ENCODE assay signal across 8 cellular contexts in genomic region chr15:70096975-70097336, GRCh38. TPM values are rescaled to one million over a fixed set of nuclear protein-coding genes. Genes with fewer than 3 reads are reported as not detected.
DNase-seq lines count a peak whose midpoint lies in the region; ATAC-seq and TF ChIP-seq lines count a peak whose summit lies in the region.

No MANE protein-coding gene starts in this region.

- H3K4me3 ChIP-seq in astrocyte of the cerebellum (ENCODE audit: low read depth, low read length) (peak overlapping the region; percentile 83), aorta (ENCODE audit: low read length in 2 of 2) (peak overlapping the region; percentile 51 to 75)

- no peaks in the 10 kb centered on the region for H3K9me3 ChIP-seq in aorta (ENCODE audit: control insufficient read depth, low read length)

- H3K36me3 Mint-ChIP-seq in memory B cell: peaks cover 21% of the 10 kb centered on the region

- 0 to 1% methylated on average over 34 to 52 of the region's 52 CpGs for WGBS in aorta, 2 donors

- no peaks in the 10 kb centered on the region for H3K9me3 Mint-ChIP-seq in memory B cell

- H3K27me3 ChIP-seq in aorta (ENCODE audit: control insufficient read depth in 1 of 2, insufficient read depth in 2 of 2, low read length in 1 of 2): no peaks in the 10 kb centered on the region

- in situ Hi-C loops in astrocyte of the cerebellum (cut with HindIII; ENCODE audit: low sequenced_read_pairs): no loop called here

- peaks cover 30% of the 10 kb centered on the region for H3K4me1 Mint-ChIP-seq in memory B cell

- H3K4me3 Mint-ChIP-seq in memory B cell: peak overlapping the region; percentile 96

- H3K36me3 ChIP-seq in aorta (ENCODE audit: control insufficient read depth in 1 of 2, insufficient read depth in 2 of 2, low read length in 1 of 2): no peaks in the 10 kb centered on the region

- DNase-seq in Right ventricle myocardium superior: peak; percentile 51
- no peak for DNase-seq in cardiac septum (ENCODE audit: low spot score)
- DNase-seq in astrocyte of the cerebellum (ENCODE audit: low read depth): no peak
- no peak for DNase-seq in memory B cell (ENCODE audit: low spot score in 2 of 2)
- DNase-seq in aorta: no peak
- DNase-seq in NCI-H524 treated with DMSO at 0.1 percent for 48 hours (lab: John Stamatoyannopoulos, UW): no peak
- DNase-seq in NCI-H1930 (lab: John Stamatoyannopoulos, UW): no peak

- peak overlapping the region; percentile 45 to 78 for H3K27ac ChIP-seq in aorta (ENCODE audit: low read depth in 1 of 2, low read length in 2 of 2)

- no peaks in the 10 kb centered on the region for H3K27me3 Mint-ChIP-seq in memory B cell

- intact Hi-C loops in Right ventricle myocardium superior (cut with DNase I): no loop called here
- intact Hi-C loops in cardiac septum (cut with DNase I): loop anchor here (5.0 to 10.0 kb wide), 3 partner anchors 265 to 500 kb away; no protein-coding TSS in a partner anchor
- intact Hi-C loops in aorta (cut with DNase I): loop anchor here (5.0 to 10.0 kb wide), 3 partner anchors 302 to 520 kb away; no protein-coding TSS in a partner anchor

- ATAC-seq in Right ventricle myocardium superior (ENCODE audit: poor library complexity): no peak
- no peak for ATAC-seq in memory B cell (ENCODE audit: low read depth)
- ATAC-seq in aorta (ENCODE audit: low FRiP score): no peak
- ATAC-seq in GM21723 (IDR thresholded peaks at IDR 0.05; ENCODE audit: unreplicated experiment): no peak

- H3K4me1 ChIP-seq in aorta (ENCODE audit: control insufficient read depth in 1 of 2, insufficient read depth in 2 of 2, low read length in 2 of 2): peaks cover 0 to 2% of the 10 kb centered on the region in 2 donors

- H3K27ac Mint-ChIP-seq in memory B cell: peak overlapping the region; percentile 96

- TF ChIP-seq CTCF in astrocyte of the cerebellum (IDR thresholded peaks at IDR 0.05; ENCODE audit: low read depth, low read length, missing control alignments): no peak

RNA-seq across cellular contexts. Expression of gene TLE3, which starts 0.8 kb away (rescaled TPM):
- total RNA-seq in Right ventricle myocardium superior (13.4 TPM), cardiac septum (32.6 TPM), aorta (10 to 100 TPM; 43.0 to 89.9 TPM)
- 10 to 100 TPM in 1 of 2 donors, 1 to 10 TPM in 1; 8.3 to 13.4 TPM for polyA plus RNA-seq in aorta
